ENCODE assay signal across 11 cellular contexts in the genomic region with DNA sequence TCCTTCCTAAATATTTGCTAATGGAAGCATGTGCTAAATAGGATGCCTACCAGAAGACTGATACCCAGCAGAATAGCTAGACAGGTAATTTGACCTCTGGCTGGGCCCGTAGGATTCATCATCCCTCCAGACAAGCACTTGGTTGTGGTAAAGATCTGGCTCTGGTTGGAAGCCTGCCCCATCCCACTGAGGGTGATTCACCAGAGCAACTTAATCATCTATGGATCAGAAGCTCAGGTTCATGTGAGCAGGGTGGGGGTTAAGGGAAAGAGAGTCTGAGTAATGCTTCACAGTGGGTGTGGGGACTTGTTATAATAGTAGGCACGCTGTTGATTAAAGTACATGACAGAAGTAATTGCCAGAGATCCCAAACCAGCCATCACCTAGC. TPM values are rescaled to one million over a fixed set of nuclear protein-coding genes. Genes with fewer than 3 reads are reported as not detected.
DNase-seq lines count a peak whose midpoint lies in the region; ATAC-seq and TF ChIP-seq lines count a peak whose summit lies in the region.
"Not testable (repeated sequence)": the region's sequence is repeated elsewhere in the genome, so short reads cannot be mapped to it uniquely, and the experiment has no call there.
"Had no signal": no experiment of that assay in that cellular context is flagged by ENCODE, and none has a peak within 500 bp of the region (broad histone marks: within the 10 kb centered on the region; RNA-seq: fewer than 3 reads in every experiment).

No MANE protein-coding gene starts in this region.

- H3K4me3 ChIP-seq in adrenal gland: not testable (repeated sequence)

- DNase-seq in HFFc6 (peak; percentile 89), adrenal gland (peak; percentile 48 to 81 (median 72)), left ventricle myocardium superior (peak; percentile 19)
- DNase-seq in activated CD4-positive, alpha-beta memory T cell treated with anti-CD3 and anti-CD28 coated beads for 36 hours: peak; percentile 24
- peak; percentile 2 to 5 for DNase-seq in stimulated activated CD4-positive, alpha-beta T cell treated with anti-CD3 and anti-CD28 coated beads, Interleukin-15, amount 100 ng/mL, for 48 hours (ENCODE audit: low read depth in 2 of 2)
- DNase-seq in stimulated activated CD8-positive, alpha-beta memory T cell treated with anti-CD3 and anti-CD28 coated beads, Interleukin-4, amount 100 ng/mL, for 48 hours: peak; percentile 34

- WGBS in adrenal gland, 4 donors: 31 to 50% methylated on average over 1 of the region's 2 CpGs; no CpG with 5 or more reads in 2 of the 4 donors

- H3K4me3 Mint-ChIP-seq in HFFc6; activated CD4-positive, alpha-beta memory T cell treated with anti-CD3 and anti-CD28 coated beads for 36 hours: not testable (repeated sequence)

- H3K4me1 ChIP-seq in adrenal gland (replicated peaks in 1 of 2): not testable (repeated sequence)

- not testable (repeated sequence) for H3K9me3 Mint-ChIP-seq in HFFc6; activated CD4-positive, alpha-beta memory T cell treated with anti-CD3 and anti-CD28 coated beads for 36 hours

- not testable (repeated sequence) for H3K27me3 Mint-ChIP-seq in HFFc6 (ENCODE audit: insufficient read depth); activated CD4-positive, alpha-beta memory T cell treated with anti-CD3 and anti-CD28 coated beads for 36 hours

- CTCF ChIA-PET in activated CD4-positive, alpha-beta memory T cell treated with anti-CD3 and anti-CD28 coated beads for 36 hours (lab: Charles Lee): not testable (repeated sequence)

- POLR2A ChIA-PET in activated CD4-positive, alpha-beta memory T cell treated with anti-CD3 and anti-CD28 coated beads for 36 hours (lab: Charles Lee): not testable (repeated sequence)

- peak; percentile 87 for ATAC-seq in SK-N-SH treated with all-trans-retinoic acid at 6 μM for 48 hours
- not testable (repeated sequence) for ATAC-seq in left ventricle myocardium superior

- H3K27me3 ChIP-seq in adrenal gland: not testable (repeated sequence)

- TF ChIP-seq CTCF in HFFc6 (IDR thresholded peaks at IDR 0.05); adrenal gland (IDR thresholded peaks at IDR 0.05): not testable (repeated sequence)

- not testable (repeated sequence) for H3K27ac ChIP-seq in adrenal gland

- not testable (repeated sequence) for H3K36me3 Mint-ChIP-seq in HFFc6 (ENCODE audit: low read depth); activated CD4-positive, alpha-beta memory T cell treated with anti-CD3 and anti-CD28 coated beads for 36 hours

- not testable (repeated sequence) for TF ChIP-seq POLR2A in adrenal gland (IDR thresholded peaks at IDR 0.05)

- H3K9me3 ChIP-seq in adrenal gland (replicated peaks in 1 of 3): not testable (repeated sequence)

- peak overlapping the region; percentile 33; the same call in 1 of the 2 replicates for H3K27ac Mint-ChIP-seq in HFFc6
- H3K27ac Mint-ChIP-seq in activated CD4-positive, alpha-beta memory T cell treated with anti-CD3 and anti-CD28 coated beads for 36 hours: not testable (repeated sequence)

- H3K4me1 Mint-ChIP-seq in HFFc6 (ENCODE audit: low read depth): peaks cover 20% of the 10 kb centered on the region
- not testable (repeated sequence) for H3K4me1 Mint-ChIP-seq in activated CD4-positive, alpha-beta memory T cell treated with anti-CD3 and anti-CD28 coated beads for 36 hours (ENCODE audit: low read depth)

- H3K36me3 ChIP-seq in adrenal gland (replicated peaks in 1 of 2): not testable (repeated sequence)

- intact Hi-C loops in activated CD4-positive, alpha-beta memory T cell treated with anti-CD3 and anti-CD28 coated beads for 36 hours (cut with micrococcal nuclease); adrenal gland (cut with DNase I); left ventricle myocardium superior (cut with micrococcal nuclease): not testable (repeated sequence)

RNA-seq across cellular contexts. Expression of gene FAM72A, which starts 26.5 kb away (rescaled TPM):
- 1 to 10 TPM; 6.8 to 8.2 (median 7.2) TPM for total RNA-seq in HFFc6 (2021; fragmentation: NEBNext Ultra II Directional; extraction: Animal tissue kit (Norgen Biotek cat#: 25700))
- total RNA-seq in activated CD4-positive, alpha-beta memory T cell treated with anti-CD3 and anti-CD28 coated beads for 36 hours: 10 to 100 TPM; 28.5 to 31.5 TPM
- total RNA-seq in adrenal gland (1 to 10 TPM in 7 of 8 donors, under 1 TPM in 1; 0.52 to 6.1 (median 3.8) TPM), left ventricle myocardium superior (1.5 TPM)
- 1 to 10 TPM; 1.5 to 3.1 (median 2.6) TPM for polyA plus RNA-seq in adrenal gland

RNA-seq across cellular contexts. Expression of gene SRGAP2, which starts 27.2 kb away (rescaled TPM):
- total RNA-seq in HFFc6 (2021; fragmentation: NEBNext Ultra II Directional; extraction: Animal tissue kit (Norgen Biotek cat#: 25700)): 10 to 100 TPM; 59.6 to 75.9 (median 71.3) TPM
- total RNA-seq in activated CD4-positive, alpha-beta memory T cell treated with anti-CD3 and anti-CD28 coated beads for 36 hours: 10 to 100 TPM; 55.4 to 56.2 TPM
- 100 to 1,000 TPM in 2 of 8 donors, 10 to 100 TPM in 6; 38.2 to 119 (median 56.8) TPM for total RNA-seq in adrenal gland
- 10 to 100 TPM; 18.9 to 52.8 (median 28.2) TPM for polyA plus RNA-seq in adrenal gland
- total RNA-seq in left ventricle myocardium superior: 19.6 TPM

RNA-seq across cellular contexts. Expression of gene AVPR1B, which starts 58.9 kb away (rescaled TPM):
- not detected for total RNA-seq in HFFc6 (2021; fragmentation: NEBNext Ultra II Directional; extraction: Animal tissue kit (Norgen Biotek cat#: 25700))
- total RNA-seq in activated CD4-positive, alpha-beta memory T cell treated with anti-CD3 and anti-CD28 coated beads for 36 hours: not detected
- total RNA-seq in adrenal gland: not detected
- not detected for polyA plus RNA-seq in adrenal gland
- total RNA-seq in left ventricle myocardium superior: not detected
- total RNA-seq: Caco-2; CD4-positive, CD25-positive, alpha-beta regulatory T cell; GM23248; LHCN-M2 had no signal
- polyA plus RNA-seq: CD4-positive, CD25-positive, alpha-beta regulatory T cell; GM23248 had no signal

Comparison
In these comparisons a context has a peak if more than half of its experiments do, and no peak if none do; other contexts are left out.
1. DNase-seq: peak in every context shown above with its lines; median percentile 89 in HFFc6; 72 in adrenal gland; 34 in stimulated activated CD8-positive, alpha-beta memory T cell treated with anti-CD3 and anti-CD28 coated beads, Interleukin-4, amount 100 ng/mL, for 48 hours; 24 in activated CD4-positive, alpha-beta memory T cell treated with anti-CD3 and anti-CD28 coated beads for 36 hours; 19 in left ventricle myocardium superior; 4 in stimulated activated CD4-positive, alpha-beta T cell treated with anti-CD3 and anti-CD28 coated beads, Interleukin-15, amount 100 ng/mL, for 48 hours.